In genomic region chr5:172452398-172453205, GRCh38 we compare ENCODE assay signal across 8 cellular contexts. TPM values are rescaled to one million over a fixed set of nuclear protein-coding genes. Genes with fewer than 3 reads are reported as not detected.
DNase-seq lines count a peak whose midpoint lies in the region; FAIRE-seq and TF ChIP-seq lines count a peak whose summit lies in the region.

No MANE protein-coding gene starts in this region.

- POLR2A ChIA-PET in SK-N-SH (lab: Yijun Ruan, JAX): interaction anchor here (0.6 to 1.0 kb wide), 3 partner anchors 14 to 319 kb away, joined by 3 to 4 read pairs (median 3); no protein-coding TSS in a partner anchor

- in situ Hi-C loops in G401 (cut with HindIII; ENCODE audit: low sequenced_read_pairs) (no loop called here), ACHN (cut with HindIII; ENCODE audit: low pct_ligation_motif_present, low pct_unique_long_range_greater_than_20kb, low sequenced_read_pairs) (no loop called here)

- H3K27ac Mint-ChIP-seq in nephron progenitor cell: peak overlapping the region; percentile 81

- DNase-seq in G401 (ENCODE audit: low spot score) (peak; percentile 73), SK-N-SH (peak; percentile 42), fibroblast of peridontal ligament (ENCODE audit: extremely low read depth) (peak; percentile 77), nephron progenitor cell (no peak), GM12891 (ENCODE audit: insufficient read length, low spot score) (no peak), WERI-Rb-1 (no peak), H4 (ENCODE audit: low spot score) (no peak), ACHN (no peak)

- no peak for TF ChIP-seq POLR2A in GM12891 (IDR thresholded peaks at IDR 0.05; ENCODE audit: low read depth, low read length)

- H3K9me3 Mint-ChIP-seq in nephron progenitor cell: no peaks in the 10 kb centered on the region

- H3K36me3 Mint-ChIP-seq in nephron progenitor cell (ENCODE audit: low read depth): no peaks in the 10 kb centered on the region

- H3K27ac ChIP-seq in SK-N-SH (ENCODE audit: low read depth in 2 of 2, low read length in 1 of 2) (peak overlapping the region; percentile 90 to 92), WERI-Rb-1 (no peak overlapping the region)

- H3K9me3 ChIP-seq in SK-N-SH (no peaks in the 10 kb centered on the region), WERI-Rb-1 (ENCODE audit: severe bottlenecking) (no peaks in the 10 kb centered on the region)

- H3K27me3 ChIP-seq in SK-N-SH (ENCODE audit: insufficient read depth): no peaks in the 10 kb centered on the region
- H3K27me3 ChIP-seq in WERI-Rb-1 (ENCODE audit: insufficient read depth, low read depth, severe bottlenecking): no peaks in the 10 kb centered on the region

- peaks cover 46% of the 10 kb centered on the region for H4K20me1 ChIP-seq in SK-N-SH (ENCODE audit: insufficient read depth)

- TF ChIP-seq RAD21 in SK-N-SH (IDR thresholded peaks at IDR 0.05; ENCODE audit: low read length): no peak

- H3K27me3 Mint-ChIP-seq in nephron progenitor cell (ENCODE audit: low read depth, poor library complexity): no peaks in the 10 kb centered on the region

- peak overlapping the region; percentile 87 for H3K4me3 Mint-ChIP-seq in nephron progenitor cell

- FAIRE-seq in GM12891 (lab: Jason Lieb, UNC): no peak

- H3K36me3 ChIP-seq in SK-N-SH (replicated peaks in 1 of 2; ENCODE audit: control insufficient read depth in 1 of 2, insufficient read depth in 2 of 2, low read length in 1 of 2) (peaks cover 9% of the 10 kb centered on the region in 2 experiments), WERI-Rb-1 (no peaks in the 10 kb centered on the region)

- WGBS in SK-N-SH (ENCODE audit: low lambda C conversion rate): 42% methylated on average over 18 of the region's 18 CpGs

- peaks cover 77% of the 10 kb centered on the region for H3K4me1 Mint-ChIP-seq in nephron progenitor cell

- H2AFZ ChIP-seq in SK-N-SH (ENCODE audit: low read depth): peak overlapping the region; percentile 35

- H3K4me3 ChIP-seq in SK-N-SH (ENCODE audit: low read depth in 2 of 2, low read length in 1 of 2) (peak overlapping the region; percentile 81 to 97), WERI-Rb-1 (ENCODE audit: low read depth, low read length) (no peak overlapping the region)

- H3K79me2 ChIP-seq in SK-N-SH (ENCODE audit: insufficient read depth): peaks cover 66% of the 10 kb centered on the region

- CTCF ChIA-PET in SK-N-SH (lab: Yijun Ruan, JAX): interaction anchor here (0.7 to 6.5 kb wide), 31 partner anchors 9 to 506 kb away, joined by 3 to 91 read pairs (median 5); partner anchors contain the start of genes NEURL1B and RPL26L1

- peaks cover 16 to 25% of the 10 kb centered on the region in 2 experiments; a peak in 2 of 4 replicates for H3K4me1 ChIP-seq in SK-N-SH (ENCODE audit: control insufficient read depth in 1 of 2, insufficient read depth in 2 of 2, low read depth in 1 of 2, low read length in 1 of 2)

- H3K9me2 ChIP-seq in SK-N-SH: no peaks in the 10 kb centered on the region

- TF ChIP-seq CTCF in SK-N-SH (IDR thresholded peaks at IDR 0.05): peak; percentile 38
- TF ChIP-seq CTCF in nephron progenitor cell (IDR thresholded peaks at IDR 0.05): no peak
- TF ChIP-seq CTCF in WERI-Rb-1 (IDR thresholded peaks at IDR 0.05; ENCODE audit: low read depth, low read length): no peak

- no peak for TF ChIP-seq EP300 in SK-N-SH (IDR thresholded peaks at IDR 0.05; ENCODE audit: borderline replicate concordance in 1 of 2, low read depth in 1 of 2, low read length in 1 of 2)

- H3K4me2 ChIP-seq in SK-N-SH: peak overlapping the region; percentile 95

- H3F3A ChIP-seq in SK-N-SH (replicated peaks; ENCODE audit: insufficient read depth): peaks cover 26% of the 10 kb centered on the region

- peak overlapping the region; percentile 96 for H3K9ac ChIP-seq in SK-N-SH

TF ChIP-seq in SK-N-SH, 30 proteins besides CTCF, POLR2A, EP300 and RAD21:
- TF ChIP-seq GATA2 (CRISPR knock-in tag; IDR thresholded peaks at IDR 0.05): peak; percentile 24; the same call in 1 of the 2 replicates
- TF ChIP-seq RFX5 (IDR thresholded peaks at IDR 0.05; ENCODE audit: low read length): no peak
TF ChIP-seq in SK-N-SH: peak in this region for 1.

TF ChIP-seq in GM12891, 5 proteins besides CTCF, POLR2A, EP300 and RAD21:
- no peak for TF ChIP-seq SPI1 (IDR thresholded peaks at IDR 0.05; ENCODE audit: low read depth, low read length)
- no peak for TF ChIP-seq TAF1 (IDR thresholded peaks at IDR 0.05; ENCODE audit: low read depth, low read length)
- TF ChIP-seq POU2F2 (IDR thresholded peaks at IDR 0.05; ENCODE audit: low read depth, low read length): no peak

RNA-seq across cellular contexts. Expression of gene SH3PXD2B, which starts 1.7 kb away (rescaled TPM):
- 6.2 and 17.7 TPM in 2 replicates for total RNA-seq in G401 (2014; rRNA removed; shearing (Covaris generic))
- 15.0 and 15.7 TPM in 2 replicates for polyA plus RNA-seq in SK-N-SH (2012; rRNA removed)
- polyA plus RNA-seq in SK-N-SH (2012; cell fraction: cytosol; rRNA removed): 8.5 and 12.1 TPM in 2 replicates
- polyA plus RNA-seq in SK-N-SH (2012; cell fraction: nucleus; rRNA removed): 15.1 and 22.9 TPM in 2 replicates
- 0.06 TPM for polyA plus RNA-seq in GM12891 (2012; ENCODE audit: low read depth, missing spikeins)
- 7.7 and 9.4 TPM in 2 replicates for total RNA-seq in H4 (2014; rRNA removed; shearing (Covaris generic))

Comparison
In these comparisons a context has a peak if more than half of its experiments do, and no peak if none do; other contexts are left out.
1. DNase-seq: peak in G401 (single experiment), SK-N-SH (single experiment) and fibroblast of peridontal ligament (single experiment); none in nephron progenitor cell (single experiment), GM12891 (single experiment), WERI-Rb-1 (single experiment), H4 (single experiment) and ACHN (single experiment).